ENCODE assay signal across 20 cellular contexts in the genomic region with DNA sequence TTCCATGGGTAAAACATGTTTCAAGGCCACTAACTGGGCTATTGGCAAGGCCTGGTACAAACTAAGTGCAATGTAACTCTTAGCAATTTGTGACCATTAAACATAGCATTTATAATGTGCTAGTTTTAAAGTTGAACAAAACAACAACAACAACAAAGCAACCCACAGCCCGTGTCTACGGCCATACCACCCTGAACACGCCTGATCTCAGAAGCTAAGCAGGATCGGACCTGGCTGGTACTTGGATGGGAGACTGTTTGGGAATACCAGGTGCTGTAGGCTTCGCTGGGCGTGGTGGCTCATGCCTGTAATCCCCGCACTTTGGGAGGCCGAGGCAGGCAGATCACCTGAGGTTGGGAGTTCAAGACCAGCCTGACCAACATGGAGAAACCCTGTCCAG.
A peak's percentile ranks its signal among the peaks of the same experiment; 100 is the strongest.
DNase-seq lines count a peak whose midpoint lies in the region; ATAC-seq, FAIRE-seq and TF ChIP-seq lines count a peak whose summit lies in the region.
"Had no signal": no experiment of that assay in that cellular context is flagged by ENCODE, and none has a peak within 500 bp of the region (broad histone marks: within the 10 kb centered on the region; RNA-seq: fewer than 3 reads in every experiment).

No MANE protein-coding gene starts in this region.

- FAIRE-seq in GM12891 (lab: Jason Lieb, UNC) (peak; percentile 31), H1 (lab: Jason Lieb, UNC) (peak; percentile 7)
- FAIRE-seq: GM12878, GM18507, H54 had no signal

- H3K79me2 ChIP-seq in H9 (ENCODE audit: insufficient read depth, low read length), result no peaks in the 10 kb centered on the region
- H3K79me2 ChIP-seq in H1 (ENCODE audit: control insufficient read depth in 1 of 2, insufficient read depth in 2 of 2, low read length in 2 of 2), result no peaks in the 10 kb centered on the region

- TF ChIP-seq POLR2A in GM12891 (IDR thresholded peaks at IDR 0.05; ENCODE audit: low read depth, low read length) (no peak), H1 (IDR thresholded peaks at IDR 0.05; ENCODE audit: control extremely low read depth in 1 of 2, low read depth in 2 of 2, low read length in 2 of 2) (no peak)

- H4K20me1 ChIP-seq in H9 (ENCODE audit: control insufficient read depth, insufficient read depth, insufficient read length) (no peaks in the 10 kb centered on the region), H1 (replicated peaks in 1 of 2; ENCODE audit: control insufficient read depth in 1 of 2, insufficient read depth in 2 of 2, low read length in 2 of 2) (no peaks in the 10 kb centered on the region)
- H4K20me1 ChIP-seq: BLaER1 had no signal

- no peak overlapping the region for H3K4me3 ChIP-seq in H1 (ENCODE audit: extremely low read depth in 1 of 4, insufficient read depth in 2 of 4, low read depth in 3 of 4, low read length in 4 of 4)
- H3K4me3 ChIP-seq in BE2C (ENCODE audit: low read depth, low read length), result no peak overlapping the region
- H3K4me3 ChIP-seq: BLaER1, GM12878, GM23338 had no signal

- no peak overlapping the region for H2BK12ac ChIP-seq in H9 (ENCODE audit: insufficient read length, low read depth, low read length)
- no peak overlapping the region for H2BK12ac ChIP-seq in H1 (ENCODE audit: low read depth, low read length)

- no peak overlapping the region for H4K8ac ChIP-seq in H9 (replicated peaks; ENCODE audit: insufficient read length, low read depth, low read length)
- no peak overlapping the region for H4K8ac ChIP-seq in H1 (ENCODE audit: extremely low read depth, insufficient read depth, low read length)

- no peak overlapping the region for H3K9ac ChIP-seq in H9 (ENCODE audit: extremely low read depth, insufficient read length, low read length)
- no peak overlapping the region for H3K9ac ChIP-seq in H1 (replicated peaks in 1 of 4; ENCODE audit: extremely low read depth in 1 of 4, low read depth in 3 of 4, low read length in 3 of 4)
- H3K9ac ChIP-seq: BLaER1 had no signal

- no peak overlapping the region for H3K14ac ChIP-seq in H9 (ENCODE audit: insufficient read depth, low read length)
- H3K14ac ChIP-seq in H1 (ENCODE audit: insufficient read length), result no peak overlapping the region

- no peak overlapping the region for H3K27ac ChIP-seq in H9 (ENCODE audit: insufficient read length, low read depth, low read length)
- no peak overlapping the region for H3K27ac ChIP-seq in H1 (ENCODE audit: low read depth, low read length)
- H3K27ac ChIP-seq: BLaER1, C4-2B had no signal

- H2AFZ ChIP-seq in H9 (ENCODE audit: low read length) (no peak overlapping the region), H1 (ENCODE audit: low read length) (no peak overlapping the region)
- H2AFZ ChIP-seq: GM23338 had no signal

- H3K9me3 Mint-ChIP-seq in H9, result no peaks in the 10 kb centered on the region; a peak in 1 of 5 replicates
- peaks cover 5% of the 10 kb centered on the region; the same call in 1 of the 2 replicates for H3K9me3 Mint-ChIP-seq in WTC11
- H3K9me3 Mint-ChIP-seq: CD4-positive, CD25-positive, alpha-beta regulatory T cell; CD8-positive, alpha-beta T cell; GM23338 had no signal

- H3K23me2 ChIP-seq in H9 (ENCODE audit: insufficient read length, low read depth, low read length, poor library complexity, severe bottlenecking), result no peaks in the 10 kb centered on the region
- no peaks in the 10 kb centered on the region for H3K23me2 ChIP-seq in H1 (ENCODE audit: low read depth, low read length)

- H3K27me3 Mint-ChIP-seq in H9 (ENCODE audit: low read depth) (no peaks in the 10 kb centered on the region), WTC11 (ENCODE audit: low read depth) (no peaks in the 10 kb centered on the region)
- H3K27me3 Mint-ChIP-seq: CD4-positive, CD25-positive, alpha-beta regulatory T cell had no signal

- no peaks in the 10 kb centered on the region for H3K4me1 ChIP-seq in H9 (ENCODE audit: insufficient read depth, low read length)
- no peaks in the 10 kb centered on the region for H3K4me1 ChIP-seq in H1 (replicated peaks in 1 of 4; ENCODE audit: control insufficient read depth in 3 of 4, insufficient read depth in 4 of 4, low read length in 3 of 4)
- H3K4me1 ChIP-seq in BE2C, result no peaks in the 10 kb centered on the region
- H3K4me1 ChIP-seq: BLaER1, Caco-2 had no signal

- H3K23ac ChIP-seq in H9 (ENCODE audit: insufficient read length, low read depth, low read length), result no peak overlapping the region
- H3K23ac ChIP-seq in H1 (ENCODE audit: insufficient read length), result no peak overlapping the region

- no peak for DNase-seq in GM12891 (ENCODE audit: insufficient read length, low spot score)
- DNase-seq in H9, result peak; percentile 33
- DNase-seq in WTC11 (ENCODE audit: low spot score), result peak; percentile 11
- DNase-seq in H1 (ENCODE audit: low read depth in 1 of 2, low spot score in 2 of 2), result no peak
- DNase-seq in activated CD8-positive, alpha-beta memory T cell treated with anti-CD3 and anti-CD28 coated beads for 24 hours, result no peak
- no peak for DNase-seq in amniotic stem cell (lab: John Stamatoyannopoulos, UW)
- DNase-seq in BE2C, result no peak
- DNase-seq: Caco-2; CD4-positive, CD25-positive, alpha-beta regulatory T cell; CD8-positive, alpha-beta T cell; DMS153; EL; GDM1; HCEC 1CT had no signal

- no peaks in the 10 kb centered on the region for H3K27me3 ChIP-seq in H9 (ENCODE audit: insufficient read depth, low read length)
- no peaks in the 10 kb centered on the region for H3K27me3 ChIP-seq in H1 (replicated peaks in 1 of 4; ENCODE audit: control insufficient read depth in 3 of 4, extremely low read depth in 1 of 4, insufficient read depth in 3 of 4, low read length in 3 of 4)
- no peaks in the 10 kb centered on the region for H3K27me3 ChIP-seq in BE2C
- H3K27me3 ChIP-seq: BLaER1 had no signal

- WGBS in H9 (ENCODE audit: extremely low coverage, insufficient read length, low lambda C conversion rate), result no CpG with 5 or more reads among the region's 8 CpGs
- WGBS in H1 (ENCODE audit: extremely low coverage in 1 of 2, insufficient coverage in 1 of 2, insufficient read length in 1 of 2, insufficient replicate concordance in 2 of 2, low coverage in 1 of 2, low lambda C conversion rate in 2 of 2, missing lambda C conversion rate in 1 of 2), 2 experiments, result 94% methylated on average over 8 of the region's 8 CpGs; no CpG with 5 or more reads in 1 of the 2 experiments

- peaks cover 4 to 6% of the 10 kb centered on the region in 2 experiments; a peak in 2 of 4 replicates for H3K4me1 Mint-ChIP-seq in H9
- H3K4me1 Mint-ChIP-seq in WTC11, result 0 out of 2 replicates have a peak, but pooled peaks cover 5% of the 10 kb centered on the region

- POLR2A ChIA-PET in WTC11 (lab: Charles Lee) (no interaction called here), H1 (lab: Charles Lee; ENCODE audit: partially characterized antibody) (no interaction called here)

- H3K27ac Mint-ChIP-seq in H9 (no peak overlapping the region), WTC11 (no peak overlapping the region)
- H3K27ac Mint-ChIP-seq: CD4-positive, CD25-positive, alpha-beta regulatory T cell; CD8-positive, alpha-beta T cell; GM23338 had no signal

- no peak for ATAC-seq in WTC11
- ATAC-seq: CD8-positive, alpha-beta T cell; GM12878; GM23338 had no signal

- H2BK15ac ChIP-seq in H9 (ENCODE audit: low read depth, low read length), result no peak overlapping the region
- H2BK15ac ChIP-seq in H1 (ENCODE audit: low read length), result no peak overlapping the region

- H2AK5ac ChIP-seq in H9 (ENCODE audit: insufficient read length, low read length) (no peak overlapping the region), H1 (ENCODE audit: low read depth, low read length) (no peak overlapping the region)

- H3K36me3 Mint-ChIP-seq in H9 (ENCODE audit: insufficient read depth in 1 of 3, low read depth in 3 of 3) (no peaks in the 10 kb centered on the region; a peak in 2 of 7 replicates), WTC11 (no peaks in the 10 kb centered on the region)
- H3K36me3 Mint-ChIP-seq: CD4-positive, CD25-positive, alpha-beta regulatory T cell; CD8-positive, alpha-beta T cell had no signal

- TF ChIP-seq CTCF in H9 (conservative IDR thresholded peaks at IDR 0.05) (no peak), WTC11 (IDR thresholded peaks at IDR 0.05) (no peak), H1 (IDR thresholded peaks at IDR 0.05; ENCODE audit: control extremely low read depth in 1 of 3, insufficient read depth in 1 of 3, low read depth in 1 of 3, low read length in 3 of 3) (no peak), BE2C (IDR thresholded peaks at IDR 0.05; ENCODE audit: low read depth, low read length) (no peak)

- H3K18ac ChIP-seq in H9 (ENCODE audit: insufficient read length, low read depth, low read length), result no peak overlapping the region
- no peak overlapping the region for H3K18ac ChIP-seq in H1 (ENCODE audit: extremely low read depth, low read length)

- no peak for TF ChIP-seq EP300 in H1 (IDR thresholded peaks at IDR 0.05; ENCODE audit: borderline replicate concordance in 1 of 2, low read depth in 2 of 2, low read length in 2 of 2)

- no peak overlapping the region for H3K56ac ChIP-seq in H9 (ENCODE audit: insufficient read length, low read depth, low read length)
- no peak overlapping the region for H3K56ac ChIP-seq in H1 (replicated peaks; ENCODE audit: insufficient read length, low read depth, low read length)

- H3K4ac ChIP-seq in H9 (ENCODE audit: low read depth, low read length), result no peak overlapping the region
- H3K4ac ChIP-seq in H1 (replicated peaks; ENCODE audit: insufficient read length, low read depth, low read length), result no peak overlapping the region

- H4K5ac ChIP-seq in H9 (ENCODE audit: insufficient read length, low read depth, low read length), result no peak overlapping the region
- H4K5ac ChIP-seq in H1 (ENCODE audit: insufficient read length, low read depth, low read length), result no peak overlapping the region

- H3K4me3 Mint-ChIP-seq in H9 (no peak overlapping the region), WTC11 (no peak overlapping the region)
- H3K4me3 Mint-ChIP-seq: CD4-positive, CD25-positive, alpha-beta regulatory T cell; CD8-positive, alpha-beta T cell; GM23338 had no signal

- H4K91ac ChIP-seq in H9 (ENCODE audit: insufficient read length, low read depth, low read length) (no peak overlapping the region), H1 (replicated peaks; ENCODE audit: insufficient read length, low read length) (no peak overlapping the region)

- no peak overlapping the region for H2BK120ac ChIP-seq in H9 (ENCODE audit: low read depth, low read length, poor library complexity, severe bottlenecking)
- no peak overlapping the region for H2BK120ac ChIP-seq in H1 (replicated peaks; ENCODE audit: low read depth, low read length)

- H3T11ph ChIP-seq in H9 (ENCODE audit: low read length), result no peak overlapping the region

- H3K79me1 ChIP-seq in H9 (ENCODE audit: insufficient read depth, low read depth, low read length, poor library complexity, severe bottlenecking) (no peaks in the 10 kb centered on the region), H1 (ENCODE audit: low read depth, low read length) (no peaks in the 10 kb centered on the region)

- H3K36me3 ChIP-seq in H1 (ENCODE audit: control insufficient read depth in 2 of 4, insufficient read depth in 4 of 4, low read length in 3 of 4), result no peaks in the 10 kb centered on the region
- no peaks in the 10 kb centered on the region for H3K36me3 ChIP-seq in BE2C

- H3K9me3 ChIP-seq in H9 (ENCODE audit: control insufficient read depth, low read depth, low read length), result no peaks in the 10 kb centered on the region
- no peaks in the 10 kb centered on the region for H3K9me3 ChIP-seq in H1 (ENCODE audit: insufficient read depth in 2 of 2, low read depth in 1 of 2, low read length in 1 of 2)
- H3K9me3 ChIP-seq in BE2C, result no peaks in the 10 kb centered on the region
- H3K9me3 ChIP-seq: BLaER1, Caco-2 had no signal

- H3K4me2 ChIP-seq in H9 (ENCODE audit: insufficient read depth, insufficient read length, low read length) (no peak overlapping the region), H1 (ENCODE audit: insufficient read depth in 1 of 2, low read depth in 2 of 2, low read length in 2 of 2) (no peak overlapping the region)
- H3K4me2 ChIP-seq: BLaER1, GM23338 had no signal

- H2BK20ac ChIP-seq in H9 (ENCODE audit: low read depth, low read length, poor library complexity, severe bottlenecking), result no peak overlapping the region
- H2BK20ac ChIP-seq in H1 (ENCODE audit: low read length), result no peak overlapping the region

- CTCF ChIA-PET in WTC11 (lab: Charles Lee) (no interaction called here), H1 (lab: Charles Lee; ENCODE audit: partially characterized antibody) (interaction anchor here (0.7 to 0.8 kb wide), 2 partner anchors 83 to 384 kb away, joined by 3 read pairs; no protein-coding TSS in a partner anchor)

- H2BK5ac ChIP-seq in H9 (ENCODE audit: insufficient read length, low read length) (no peak overlapping the region), H1 (ENCODE audit: low read depth, low read length) (no peak overlapping the region)

- no peak for TF ChIP-seq RAD21 in H1 (IDR thresholded peaks at IDR 0.05 in 1 of 2, conservative IDR thresholded peaks at IDR 0.05 in 1 of 2; ENCODE audit: low read depth in 2 of 2, low read length in 2 of 2)

Comparison
In these comparisons a context has a peak if more than half of its experiments do, and no peak if none do; other contexts are left out.
1. DNase-seq: peak in H9 (single experiment) and WTC11 (single experiment); none in GM12891 (single experiment), H1 (0 of 2), activated CD8-positive, alpha-beta memory T cell treated with anti-CD3 and anti-CD28 coated beads for 24 hours (single experiment), amniotic stem cell (single experiment) and BE2C (single experiment).